Comparison of ENCODE assay signal across 18 cellular contexts in the genomic region with DNA sequence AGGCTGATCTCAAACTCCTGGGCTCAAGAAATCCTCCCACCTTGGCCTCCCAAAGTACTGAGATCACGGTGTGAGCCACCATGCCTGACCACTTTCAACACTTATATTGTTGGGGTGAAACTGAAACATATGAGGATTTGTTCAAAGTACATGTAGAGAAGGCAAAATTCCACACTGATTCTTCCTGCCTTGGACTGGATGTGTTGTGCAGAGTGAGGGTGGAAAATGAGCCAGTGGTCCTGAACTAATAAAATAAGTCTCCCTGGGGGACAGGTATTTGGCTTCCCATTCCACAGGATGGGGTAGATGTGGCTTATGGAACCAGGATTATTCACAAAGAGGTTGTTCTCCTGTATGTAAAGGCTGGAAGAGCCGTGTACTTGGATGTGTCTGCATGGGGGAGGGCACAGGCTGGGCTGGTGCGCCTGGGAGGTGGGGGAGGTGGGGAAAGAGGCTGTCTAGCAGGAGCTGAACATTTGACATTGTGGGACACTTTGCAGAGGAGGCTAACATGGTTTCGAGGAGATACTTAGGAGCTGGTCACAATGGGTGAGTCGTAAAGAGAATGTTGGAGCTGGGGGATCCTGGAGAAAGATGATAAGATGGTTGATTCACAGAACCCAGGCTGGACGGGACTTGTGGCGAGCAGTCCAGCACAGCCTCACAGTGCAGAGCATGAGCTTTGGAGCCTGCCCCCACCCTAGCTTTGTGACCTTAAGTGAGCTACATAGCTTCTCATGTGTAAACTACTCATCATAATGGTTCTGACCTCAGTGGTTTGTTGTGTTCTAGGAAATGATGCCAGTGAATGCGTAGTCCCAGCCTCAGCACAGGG. TPM values are rescaled to one million over a fixed set of nuclear protein-coding genes. Genes with fewer than 3 reads are reported as not detected.
DNase-seq lines count a peak whose midpoint lies in the region; ATAC-seq and TF ChIP-seq lines count a peak whose summit lies in the region.
"Had no signal": no experiment of that assay in that cellular context is flagged by ENCODE, and none has a peak within 500 bp of the region (broad histone marks: within the 10 kb centered on the region; RNA-seq: fewer than 3 reads in every experiment).

A gene (plus strand): TSS at position 804 of the 835 bp plus-strand sequence. CDS start 708 bp downstream, outside the sequence.

- H3K4me3 ChIP-seq in suprapubic skin, result no peak within 1 kb of the TSS
- H3K4me3 ChIP-seq: HAP-1 had no signal

- intact Hi-C loops in activated CD4-positive, alpha-beta T cell treated with anti-CD3 and anti-CD28 coated beads, Interleukin-2, amount 10 ng/mL, durations not matched to agents 24 days and 14 days (cut with micrococcal nuclease), result no loop called here
- intact Hi-C loops in activated T-helper 1 cell treated with anti-CD3 and anti-CD28 coated beads, Interleukin-12 subunit alpha, Interleukin-12 subunit beta, Interleukin-2, Interleukin-4 antibody, amounts not matched to agents 30 ng/mL and 10 ng/mL and 1 ng/mL, durations not matched to agents 14 hours and 24 hours and 36 hours (cut with micrococcal nuclease), result no loop called here

- no peaks in the 10 kb centered on the region for H3K27me3 ChIP-seq in suprapubic skin
- H3K27me3 ChIP-seq: BE2C had no signal

- DNase-seq in activated CD4-positive, alpha-beta T cell treated with anti-CD3 and anti-CD28 coated beads, Interleukin-2, amount 10 ng/mL, durations not matched to agents 24 days and 14 days, result no peak
- DNase-seq in activated CD4-positive, alpha-beta T cell treated with anti-CD3 and anti-CD28 coated beads, Interleukin-2, amount 50 U/mL, for 1 hour, result no peak
- no peak for DNase-seq in activated T-helper 1 cell treated with anti-CD3 and anti-CD28 coated beads, Interleukin-12 subunit alpha, Interleukin-12 subunit beta, Interleukin-2, Interleukin-4 antibody, amounts not matched to agents 30 ng/mL and 10 ng/mL and 1 ng/mL, durations not matched to agents 14 hours and 24 hours and 36 hours (ENCODE audit: low spot score)
- DNase-seq in erythroblast (lab: John Stamatoyannopoulos, UW) (peak; percentile 54 to 76), progenitor cell of endocrine pancreas (ENCODE audit: low spot score, unreplicated experiment) (no peak), WTC11 (ENCODE audit: low spot score) (no peak), suprapubic skin (ENCODE audit: low spot score in 2 of 2) (no peak), inferior parietal cortex (ENCODE audit: extremely low spot score) (no peak)
- DNase-seq: 8988T; BE2C; CD4-positive, alpha-beta T cell; DMS79; NCI-H1436; NCI-H2029 treated with DMSO at 0.1 percent for 48 hours; NCI-H774 had no signal

- no peaks in the 10 kb centered on the region for H3K9me3 Mint-ChIP-seq in activated CD4-positive, alpha-beta T cell treated with anti-CD3 and anti-CD28 coated beads, Interleukin-2, amount 10 ng/mL, durations not matched to agents 24 days and 14 days
- no peaks in the 10 kb centered on the region for H3K9me3 Mint-ChIP-seq in activated T-helper 1 cell treated with anti-CD3 and anti-CD28 coated beads, Interleukin-12 subunit alpha, Interleukin-12 subunit beta, Interleukin-2, Interleukin-4 antibody, amounts not matched to agents 30 ng/mL and 10 ng/mL and 1 ng/mL, durations not matched to agents 14 hours and 24 hours and 36 hours
- no peaks in the 10 kb centered on the region for H3K9me3 Mint-ChIP-seq in progenitor cell of endocrine pancreas (ENCODE audit: low read depth)
- H3K9me3 Mint-ChIP-seq in WTC11, result peaks cover 8% of the 10 kb centered on the region
- H3K9me3 Mint-ChIP-seq: CD4-positive, alpha-beta T cell had no signal

- ATAC-seq in WTC11, result no peak

- CTCF ChIA-PET in WTC11 (lab: Charles Lee), result no interaction called here

- H3K9me3 ChIP-seq in suprapubic skin, result no peaks in the 10 kb centered on the region
- H3K9me3 ChIP-seq: BE2C, HAP-1 had no signal

- H3K4me3 Mint-ChIP-seq in activated CD4-positive, alpha-beta T cell treated with anti-CD3 and anti-CD28 coated beads, Interleukin-2, amount 10 ng/mL, durations not matched to agents 24 days and 14 days, result no peak within 1 kb of the TSS
- H3K4me3 Mint-ChIP-seq in activated T-helper 1 cell treated with anti-CD3 and anti-CD28 coated beads, Interleukin-12 subunit alpha, Interleukin-12 subunit beta, Interleukin-2, Interleukin-4 antibody, amounts not matched to agents 30 ng/mL and 10 ng/mL and 1 ng/mL, durations not matched to agents 14 hours and 24 hours and 36 hours, result no peak within 1 kb of the TSS
- H3K4me3 Mint-ChIP-seq in progenitor cell of endocrine pancreas (ENCODE audit: low read depth) (no peak within 1 kb of the TSS), WTC11 (no peak within 1 kb of the TSS)
- H3K4me3 Mint-ChIP-seq: CD4-positive, alpha-beta T cell had no signal

- no peak for TF ChIP-seq CTCF in progenitor cell of endocrine pancreas (IDR thresholded peaks at IDR 0.05; ENCODE audit: unreplicated experiment)
- no peak for TF ChIP-seq CTCF in WTC11 (IDR thresholded peaks at IDR 0.05)
- TF ChIP-seq CTCF in suprapubic skin (IDR thresholded peaks at IDR 0.05), result no peak

- no peaks in the 10 kb centered on the region for H3K36me3 ChIP-seq in suprapubic skin
- H3K36me3 ChIP-seq: BE2C, HAP-1 had no signal

- no peaks in the 10 kb centered on the region for H3K27me3 Mint-ChIP-seq in activated CD4-positive, alpha-beta T cell treated with anti-CD3 and anti-CD28 coated beads, Interleukin-2, amount 10 ng/mL, durations not matched to agents 24 days and 14 days
- H3K27me3 Mint-ChIP-seq in activated T-helper 1 cell treated with anti-CD3 and anti-CD28 coated beads, Interleukin-12 subunit alpha, Interleukin-12 subunit beta, Interleukin-2, Interleukin-4 antibody, amounts not matched to agents 30 ng/mL and 10 ng/mL and 1 ng/mL, durations not matched to agents 14 hours and 24 hours and 36 hours (ENCODE audit: insufficient read depth), result peaks cover 5% of the 10 kb centered on the region
- H3K27me3 Mint-ChIP-seq in progenitor cell of endocrine pancreas (no peaks in the 10 kb centered on the region), WTC11 (ENCODE audit: low read depth) (no peaks in the 10 kb centered on the region; the same call in 1 of the 2 replicates)
- H3K27me3 Mint-ChIP-seq: CD4-positive, alpha-beta T cell had no signal

- H3K36me3 Mint-ChIP-seq in activated CD4-positive, alpha-beta T cell treated with anti-CD3 and anti-CD28 coated beads, Interleukin-2, amount 10 ng/mL, durations not matched to agents 24 days and 14 days (ENCODE audit: low read depth), result no peaks in the 10 kb centered on the region
- H3K36me3 Mint-ChIP-seq in activated T-helper 1 cell treated with anti-CD3 and anti-CD28 coated beads, Interleukin-12 subunit alpha, Interleukin-12 subunit beta, Interleukin-2, Interleukin-4 antibody, amounts not matched to agents 30 ng/mL and 10 ng/mL and 1 ng/mL, durations not matched to agents 14 hours and 24 hours and 36 hours (ENCODE audit: low read depth), result no peaks in the 10 kb centered on the region
- no peaks in the 10 kb centered on the region for H3K36me3 Mint-ChIP-seq in progenitor cell of endocrine pancreas (ENCODE audit: insufficient read depth)
- no peaks in the 10 kb centered on the region for H3K36me3 Mint-ChIP-seq in WTC11

- no peaks in the 10 kb centered on the region for H3K4me1 ChIP-seq in suprapubic skin
- H3K4me1 ChIP-seq: BE2C, HAP-1 had no signal

- H3K27ac Mint-ChIP-seq in activated CD4-positive, alpha-beta T cell treated with anti-CD3 and anti-CD28 coated beads, Interleukin-2, amount 10 ng/mL, durations not matched to agents 24 days and 14 days, result peak within 1 kb of the TSS; percentile 59
- H3K27ac Mint-ChIP-seq in activated T-helper 1 cell treated with anti-CD3 and anti-CD28 coated beads, Interleukin-12 subunit alpha, Interleukin-12 subunit beta, Interleukin-2, Interleukin-4 antibody, amounts not matched to agents 30 ng/mL and 10 ng/mL and 1 ng/mL, durations not matched to agents 14 hours and 24 hours and 36 hours, result peak within 1 kb of the TSS; percentile 34
- H3K27ac Mint-ChIP-seq in progenitor cell of endocrine pancreas (peak within 1 kb of the TSS; percentile 52), WTC11 (no peak within 1 kb of the TSS)
- H3K27ac Mint-ChIP-seq: CD4-positive, alpha-beta T cell had no signal

- no peak for TF ChIP-seq EP300 in suprapubic skin (IDR thresholded peaks at IDR 0.05)

- no peak for TF ChIP-seq POLR2A in erythroblast (IDR thresholded peaks at IDR 0.05; ENCODE audit: low read length)
- no peak for TF ChIP-seq POLR2A in suprapubic skin (IDR thresholded peaks at IDR 0.05)

- H3K4me1 Mint-ChIP-seq in activated CD4-positive, alpha-beta T cell treated with anti-CD3 and anti-CD28 coated beads, Interleukin-2, amount 10 ng/mL, durations not matched to agents 24 days and 14 days, result peaks cover 4% of the 10 kb centered on the region
- peaks cover 4% of the 10 kb centered on the region for H3K4me1 Mint-ChIP-seq in activated T-helper 1 cell treated with anti-CD3 and anti-CD28 coated beads, Interleukin-12 subunit alpha, Interleukin-12 subunit beta, Interleukin-2, Interleukin-4 antibody, amounts not matched to agents 30 ng/mL and 10 ng/mL and 1 ng/mL, durations not matched to agents 14 hours and 24 hours and 36 hours (ENCODE audit: low read depth)
- H3K4me1 Mint-ChIP-seq in progenitor cell of endocrine pancreas (ENCODE audit: low read depth) (no peaks in the 10 kb centered on the region), WTC11 (no peaks in the 10 kb centered on the region)

- POLR2A ChIA-PET in WTC11 (lab: Charles Lee), result interaction anchor here (1.0 kb wide), 1 partner anchor 15 kb away, joined by 3 read pairs; no protein-coding TSS in a partner anchor

- WGBS in suprapubic skin, result 93% methylated on average over 8 of the region's 8 CpGs

- no peak within 1 kb of the TSS for H3K27ac ChIP-seq in suprapubic skin
- H3K27ac ChIP-seq: HL-60, KMS-11 had no signal

TF ChIP-seq in WTC11, 78 proteins besides CTCF, POLR2A, EP300 and RAD21 (continues in another document):
- TF ChIP-seq TEAD1 (CRISPR knock-in tag; IDR thresholded peaks at IDR 0.05) (no peak), ZNF121 (CRISPR knock-in tag; IDR thresholded peaks at IDR 0.05) (no peak)

RNA-seq across cellular contexts. Expression of the gene that starts here (rescaled TPM):
- total RNA-seq in activated CD4-positive, alpha-beta T cell treated with anti-CD3 and anti-CD28 coated beads, Interleukin-2, amount 10 ng/mL, durations not matched to agents 24 days and 14 days, result not detected in 2 replicates
- total RNA-seq in activated T-helper 1 cell treated with anti-CD3 and anti-CD28 coated beads, Interleukin-12 subunit alpha, Interleukin-12 subunit beta, Interleukin-2, Interleukin-4 antibody, amounts not matched to agents 30 ng/mL and 10 ng/mL and 1 ng/mL, durations not matched to agents 14 hours and 24 hours and 36 hours, result 0.26 TPM in 1 of 2 replicates, not detected in the other
- total RNA-seq in progenitor cell of endocrine pancreas, result not detected in 2 replicates
- 0.09 to 0.26 TPM (median 0.14 TPM) in 3 replicates for total RNA-seq in WTC11 (2021)
- not detected for total RNA-seq in suprapubic skin
- total RNA-seq: CD4-positive, alpha-beta T cell had no signal

Comparison
In these comparisons a context has a peak if more than half of its experiments do, and no peak if none do; other contexts are left out.
1. DNase-seq: peak in erythroblast (2 of 2); none in activated CD4-positive, alpha-beta T cell treated with anti-CD3 and anti-CD28 coated beads, Interleukin-2, amount 10 ng/mL, durations not matched to agents 24 days and 14 days (single experiment), activated CD4-positive, alpha-beta T cell treated with anti-CD3 and anti-CD28 coated beads, Interleukin-2, amount 50 U/mL, for 1 hour (single experiment), activated T-helper 1 cell treated with anti-CD3 and anti-CD28 coated beads, Interleukin-12 subunit alpha, Interleukin-12 subunit beta, Interleukin-2, Interleukin-4 antibody, amounts not matched to agents 30 ng/mL and 10 ng/mL and 1 ng/mL, durations not matched to agents 14 hours and 24 hours and 36 hours (single experiment), progenitor cell of endocrine pancreas (single experiment), WTC11 (single experiment), suprapubic skin (0 of 2) and inferior parietal cortex (single experiment).